ENCODE assay signal across 10 cellular contexts in genomic region chr17:4204190-4204589, GRCh38. TPM values are rescaled to one million over a fixed set of nuclear protein-coding genes. Genes with fewer than 3 reads are reported as not detected.
DNase-seq lines count a peak whose midpoint lies in the region; ATAC-seq and TF ChIP-seq lines count a peak whose summit lies in the region.
"Had no signal": no experiment of that assay in that cellular context is flagged by ENCODE, and none has a peak within 500 bp of the region (broad histone marks: within the 10 kb centered on the region; RNA-seq: fewer than 3 reads in every experiment).

No MANE protein-coding gene starts in this region.

- peaks cover 5% of the 10 kb centered on the region for H4K20me1 ChIP-seq in PC-9 (ENCODE audit: insufficient read depth)

- H3F3A ChIP-seq in PC-9 (ENCODE audit: insufficient read depth, low read depth), result peaks cover 5% of the 10 kb centered on the region

- 65 to 85% (median 77%) methylated on average over 6 of the region's 6 CpGs for WGBS in stomach, 5 donors

- peak; percentile 14 for DNase-seq in Daoy (ENCODE audit: low read depth)
- no peak for DNase-seq in left colon
- no peak for DNase-seq in stomach
- DNase-seq in NCI-H446 (lab: John Stamatoyannopoulos, UW), result no peak
- DNase-seq in PC-9, result no peak
- DNase-seq in Caco-2, result no peak
- DNase-seq: activated T-cell treated with anti-CD3 and anti-CD28 coated beads, Interleukin-2, amount 50 U/mL, for 48 hours; caudate nucleus; NCI-H524 had no signal

- H3K4me1 Mint-ChIP-seq in activated T-helper 17 cell treated with anti-CD3 and anti-CD28 coated beads, Interleukin-2, amount 50 U/mL, for 72 hours, result peaks cover 23% of the 10 kb centered on the region
- H3K4me1 Mint-ChIP-seq in Caco-2 (ENCODE audit: low read depth, unreplicated experiment), result no peaks in the 10 kb centered on the region

- no peak for TF ChIP-seq CTCF in stomach (IDR thresholded peaks at IDR 0.05)
- no peak for TF ChIP-seq CTCF in PC-9 (conservative IDR thresholded peaks at IDR 0.05)
- no peak for TF ChIP-seq CTCF in Caco-2 (IDR thresholded peaks at IDR 0.05; ENCODE audit: insufficient read depth in 1 of 2, low read depth in 1 of 2, low read length in 1 of 2, severe bottlenecking in 1 of 2, unreplicated experiment in 1 of 2)

- no peak for ATAC-seq in activated T-helper 17 cell treated with anti-CD3 and anti-CD28 coated beads, Interleukin-2, amount 50 U/mL, for 72 hours (replicated peaks)
- peak; percentile 88 for ATAC-seq in left colon

- H3K79me2 ChIP-seq in PC-9 (ENCODE audit: low read depth), result no peaks in the 10 kb centered on the region

- H3K27me3 Mint-ChIP-seq in activated T-helper 17 cell treated with anti-CD3 and anti-CD28 coated beads, Interleukin-2, amount 50 U/mL, for 72 hours, result no peaks in the 10 kb centered on the region
- H3K27me3 Mint-ChIP-seq in Caco-2 (ENCODE audit: insufficient read depth, unreplicated experiment), result no peaks in the 10 kb centered on the region

- peaks cover 76% of the 10 kb centered on the region for H3K36me3 Mint-ChIP-seq in activated T-helper 17 cell treated with anti-CD3 and anti-CD28 coated beads, Interleukin-2, amount 50 U/mL, for 72 hours (ENCODE audit: low read depth)
- peaks cover 15% of the 10 kb centered on the region for H3K36me3 Mint-ChIP-seq in Caco-2 (ENCODE audit: insufficient read depth, unreplicated experiment)

- CTCF ChIA-PET in PC-9 (lab: Charles Lee) (interaction anchor here (0.7 kb wide), 1 partner anchor 215 kb away, joined by 3 read pairs; no protein-coding TSS in a partner anchor), Caco-2 (lab: Charles Lee) (no interaction called here)

- TF ChIP-seq POLR2A in stomach (IDR thresholded peaks at IDR 0.05), result no peak

- H3K4me3 ChIP-seq in stomach (no peak overlapping the region), PC-9 (no peak overlapping the region), Caco-2 (ENCODE audit: low read depth, low read length) (no peak overlapping the region)

- H3K4me1 ChIP-seq in stomach (peaks cover 0 to 14% (median 6%) of the 10 kb centered on the region in 4 donors), PC-9 (replicated peaks; ENCODE audit: insufficient read depth) (no peaks in the 10 kb centered on the region), Caco-2 (no peaks in the 10 kb centered on the region)

- no peaks in the 10 kb centered on the region for H3K27me3 ChIP-seq in stomach
- H3K27me3 ChIP-seq in PC-9 (ENCODE audit: insufficient read depth, low read depth), result no peaks in the 10 kb centered on the region
- no peaks in the 10 kb centered on the region for H3K27me3 ChIP-seq in Caco-2 (replicated peaks; ENCODE audit: control insufficient read depth, insufficient read depth, low read length)

- H3K9me3 Mint-ChIP-seq in activated T-helper 17 cell treated with anti-CD3 and anti-CD28 coated beads, Interleukin-2, amount 50 U/mL, for 72 hours, result no peaks in the 10 kb centered on the region
- H3K9me3 Mint-ChIP-seq in Caco-2 (ENCODE audit: unreplicated experiment), result no peaks in the 10 kb centered on the region

- POLR2A ChIA-PET in PC-9 (lab: Charles Lee; ENCODE audit: unreplicated experiment) (no interaction called here), Caco-2 (lab: Charles Lee) (no interaction called here)

- no peak overlapping the region for H3K4me3 Mint-ChIP-seq in activated T-helper 17 cell treated with anti-CD3 and anti-CD28 coated beads, Interleukin-2, amount 50 U/mL, for 72 hours
- H3K4me3 Mint-ChIP-seq in Caco-2 (ENCODE audit: unreplicated experiment), result no peak overlapping the region

- intact Hi-C loops in left colon (cut with DNase I, micrococcal nuclease) (no loop called here), stomach (cut with DNase I; ENCODE audit: low total_unique reads) (no loop called here), PC-9 (cut with micrococcal nuclease; ENCODE audit: unreplicated experiment) (no loop called here), Caco-2 (cut with micrococcal nuclease; ENCODE audit: unreplicated experiment) (no loop called here)

- H3K9me3 ChIP-seq in stomach (no peaks in the 10 kb centered on the region), PC-9 (ENCODE audit: insufficient read depth, low read depth) (no peaks in the 10 kb centered on the region), Caco-2 (no peaks in the 10 kb centered on the region)

- peak overlapping the region in 4 of 5 donors; percentile 24 to 76 (median 62) for H3K27ac ChIP-seq in stomach
- no peak overlapping the region for H3K27ac ChIP-seq in PC-9

- BruUV-seq in PC-9 (replicated peaks; lab: Mats Ljungman, UMichigan) (no TSS peak), Caco-2 (replicated peaks; lab: Mats Ljungman, UMichigan) (no TSS peak)

- peaks cover 27 to 81% (median 70%) of the 10 kb centered on the region in 4 donors for H3K36me3 ChIP-seq in stomach
- H3K36me3 ChIP-seq in PC-9 (ENCODE audit: low read depth), result peaks cover 23% of the 10 kb centered on the region
- H3K36me3 ChIP-seq in Caco-2 (ENCODE audit: control insufficient read depth, insufficient read depth, low read length), result no peaks in the 10 kb centered on the region

- no peaks in the 10 kb centered on the region for H3K9me2 ChIP-seq in PC-9 (ENCODE audit: insufficient read depth)

- H3K27ac Mint-ChIP-seq in activated T-helper 17 cell treated with anti-CD3 and anti-CD28 coated beads, Interleukin-2, amount 50 U/mL, for 72 hours, result peak overlapping the region; percentile 57
- no peak overlapping the region for H3K27ac Mint-ChIP-seq in Caco-2 (ENCODE audit: unreplicated experiment)

- no peak for TF ChIP-seq EP300 in stomach (IDR thresholded peaks at IDR 0.05)

- H2AFZ ChIP-seq in PC-9, result no peak overlapping the region

- no peak overlapping the region for H3K4me2 ChIP-seq in PC-9

RNA-seq across cellular contexts. Expression of gene ANKFY1, which starts 59.6 kb away (rescaled TPM):
- total RNA-seq in Daoy (2014; rRNA removed; shearing (Covaris generic)), result 27.1 and 30.7 TPM in 2 replicates
- total RNA-seq in activated T-helper 17 cell treated with anti-CD3 and anti-CD28 coated beads, Interleukin-2, amount 50 U/mL, for 72 hours, result 10 to 100 TPM; 31.7 to 48.3 TPM
- total RNA-seq in left colon, result 10 to 100 TPM; 46.4 to 59.6 TPM
- 10 to 100 TPM; 38.2 to 61.0 (median 45.1) TPM for total RNA-seq in stomach
- 1 to 10 TPM; 6.4 to 8.6 (median 7.8) TPM for polyA plus RNA-seq in stomach
- 63.9 and 74.5 TPM in 2 replicates for total RNA-seq in PC-9 (2021)
- total RNA-seq in Caco-2 (2022), result 25.0 and 27.5 TPM in 2 replicates
